ENCODE assay signal across 8 cellular contexts in genomic region chr5:172959824-172960799, GRCh38. TPM values are rescaled to one million over a fixed set of nuclear protein-coding genes. Genes with fewer than 3 reads are reported as not detected.
DNase-seq lines count a peak whose midpoint lies in the region; ATAC-seq, FAIRE-seq and TF ChIP-seq lines count a peak whose summit lies in the region.

No MANE protein-coding gene starts in this region.

- peak overlapping the region; percentile 88 for H2BK5ac ChIP-seq in IMR-90 (ENCODE audit: low read depth, low read length, poor library complexity, severe bottlenecking)

- H3K36me3 ChIP-seq in A673 (ENCODE audit: insufficient read depth, low read length, poor library complexity, severe bottlenecking), result no peaks in the 10 kb centered on the region
- H3K36me3 ChIP-seq in IMR-90 (ENCODE audit: control insufficient read depth, insufficient read depth, low read length), result peaks cover 5% of the 10 kb centered on the region
- H3K36me3 ChIP-seq in bronchial epithelial cell (ENCODE audit: control insufficient read depth, insufficient read depth, low read length), result peaks cover 5% of the 10 kb centered on the region
- H3K36me3 ChIP-seq in mucosa of descending colon (ENCODE audit: low read depth), result no peaks in the 10 kb centered on the region

- H3K27ac ChIP-seq in A673 (ENCODE audit: low read depth, low read length, poor library complexity, severe bottlenecking) (peak overlapping the region; percentile 66), IMR-90 (ENCODE audit: insufficient read depth, low read length) (peak overlapping the region; percentile 94)

- H4K5ac ChIP-seq in IMR-90 (ENCODE audit: low read depth, low read length), result peak overlapping the region; percentile 94

- H3K18ac ChIP-seq in IMR-90 (ENCODE audit: low read depth, low read length), result no peak overlapping the region

- 0% methylated on average over 7 of the region's 28 CpGs; no CpG with 5 or more reads in 1 of the 2 experiments for WGBS in IMR-90 (ENCODE audit: extremely low coverage in 2 of 2, insufficient read length in 1 of 2), 2 experiments

- 0 out of 3 replicates have a peak overlapping the region, but pooled peaks have one; percentile 48 for H2BK15ac ChIP-seq in IMR-90 (ENCODE audit: low read depth, low read length)

- H3K4ac ChIP-seq in IMR-90 (ENCODE audit: low read depth, low read length), result peak overlapping the region; percentile 94

- TF ChIP-seq CTCF in A673 (conservative IDR thresholded peaks at IDR 0.05; ENCODE audit: low read depth, low read length), result no peak
- TF ChIP-seq CTCF in IMR-90 (conservative IDR thresholded peaks at IDR 0.05; ENCODE audit: low read depth, low read length), result no peak
- no peak for TF ChIP-seq CTCF in bronchial epithelial cell (IDR thresholded peaks at IDR 0.05; ENCODE audit: insufficient read depth, low read length, severe bottlenecking)
- TF ChIP-seq CTCF in mucosa of descending colon (IDR thresholded peaks at IDR 0.05), result no peak

- peak overlapping the region; percentile 71 for H3K4me3 ChIP-seq in A673 (ENCODE audit: low read depth, low read length, poor library complexity, severe bottlenecking)
- H3K4me3 ChIP-seq in IMR-90 (ENCODE audit: insufficient read depth, low read depth, low read length), result peak overlapping the region; percentile 91
- H3K4me3 ChIP-seq in bronchial epithelial cell (ENCODE audit: low read depth, low read length), result peak overlapping the region; percentile 79
- peak overlapping the region; percentile 70 for H3K4me3 ChIP-seq in mucosa of descending colon

- no peak for TF ChIP-seq POLR2A in IMR-90 (IDR thresholded peaks at IDR 0.05; ENCODE audit: low read depth, low read length)

- FAIRE-seq in bronchial epithelial cell (lab: Jason Lieb, UNC), result no peak

- H4K20me1 ChIP-seq in IMR-90 (ENCODE audit: insufficient read depth, low read length), result no peaks in the 10 kb centered on the region

- H3K79me1 ChIP-seq in IMR-90 (ENCODE audit: low read depth in 1 of 2, low read length in 2 of 2), result peaks cover 32 to 52% of the 10 kb centered on the region in 2 experiments

- H2AFZ ChIP-seq in IMR-90 (replicated peaks; ENCODE audit: low read length, poor library complexity), result peak overlapping the region; percentile 97

- peak overlapping the region; percentile 96 for H2AK5ac ChIP-seq in IMR-90 (ENCODE audit: low read depth, low read length)

- H2BK20ac ChIP-seq in IMR-90 (ENCODE audit: low read depth, low read length), result 0 out of 2 replicates have a peak overlapping the region, but pooled peaks have one; percentile 39

- H3K9me1 ChIP-seq in IMR-90 (ENCODE audit: insufficient read depth, low read length), result peaks cover 10% of the 10 kb centered on the region; the same call in 1 of the 2 replicates

- ATAC-seq in IMR-90 (ENCODE audit: low read depth) (0 out of 2 replicates have a peak, but pooled peaks have one; percentile 1), mucosa of descending colon (no peak), HG03469 (IDR thresholded peaks at IDR 0.05; ENCODE audit: unreplicated experiment) (no peak)

- DNase-seq in A673 (ENCODE audit: low spot score) (no peak), IMR-90 (no peak), bronchial epithelial cell (ENCODE audit: low read depth) (no peak), mucosa of descending colon (no peak), anterior cingulate cortex (lab: John Stamatoyannopoulos, UW) (no peak), inferior parietal cortex (ENCODE audit: extremely low spot score) (no peak)
- no peak for DNase-seq in activated effector memory CD4-positive, alpha-beta T cell treated with anti-CD3 and anti-CD28 coated beads, Interleukin-2, amount 50 U/mL, for 16 hours

- H3K4me2 ChIP-seq in IMR-90 (ENCODE audit: low read depth, low read length), result peak overlapping the region; percentile 89

- peak overlapping the region; percentile 97 for H4K91ac ChIP-seq in IMR-90 (ENCODE audit: insufficient read depth, low read depth, low read length)

- dilution Hi-C loops in IMR-90 (cut with HindIII; ENCODE audit: low sequenced_read_pairs, unreplicated experiment), result no loop called here

- peak overlapping the region; percentile 95 for H3K14ac ChIP-seq in IMR-90 (replicated peaks; ENCODE audit: low read depth, low read length)

- POLR2A ChIA-PET in A673 (lab: Charles Lee; ENCODE audit: low non-redundant PET), result interaction anchor here (0.6 kb wide), 1 partner anchor 23 kb away, joined by 4 read pairs; the partner anchor contains the start of gene ATP6V0E1
- POLR2A ChIA-PET in IMR-90 (lab: Charles Lee; ENCODE audit: unreplicated experiment), result no interaction called here

- CTCF ChIA-PET in A673 (lab: Charles Lee), result interaction anchor here (0.6 to 0.8 kb wide), 2 partner anchors 12 to 21 kb away, joined by 3 to 4 read pairs; no protein-coding TSS in a partner anchor
- CTCF ChIA-PET in IMR-90 (lab: Yijun Ruan, JAX), result interaction anchor here (0.5 to 0.9 kb wide), 3 partner anchors 7 to 976 kb away, joined by 3 to 4 read pairs (median 3); no protein-coding TSS in a partner anchor

- in situ Hi-C loops in IMR-90 (cut with MboI; ENCODE audit: low sequenced_read_pairs), result loop anchor here (10.0 kb wide), 1 partner anchor 605 kb away; no protein-coding TSS in a partner anchor

- peak overlapping the region; percentile 42 for H2BK120ac ChIP-seq in IMR-90 (ENCODE audit: low read depth, low read length)

- peak overlapping the region; percentile 92 for H3K23ac ChIP-seq in IMR-90 (ENCODE audit: low read depth, low read length)

- BruUV-seq in A673 (replicated peaks; lab: Mats Ljungman, UMichigan) (TSS peak; percentile 51), IMR-90 (replicated peaks; lab: Mats Ljungman, UMichigan) (TSS peak; percentile 44)

- no peaks in the 10 kb centered on the region for H3K27me3 ChIP-seq in A673 (replicated peaks; ENCODE audit: insufficient read depth, low read depth, low read length, poor library complexity)
- H3K27me3 ChIP-seq in IMR-90 (ENCODE audit: control insufficient read depth, insufficient read depth, low read length), result no peaks in the 10 kb centered on the region
- no peaks in the 10 kb centered on the region for H3K27me3 ChIP-seq in bronchial epithelial cell (ENCODE audit: control insufficient read depth, insufficient read depth, low read length)

- intact Hi-C loops in A673 (cut with micrococcal nuclease; ENCODE audit: unreplicated experiment), result no loop called here
- intact Hi-C loops in IMR-90 (cut with micrococcal nuclease), result no loop called here
- intact Hi-C loops in mucosa of descending colon (cut with DNase I, micrococcal nuclease), result no loop called here

- H4K8ac ChIP-seq in IMR-90 (ENCODE audit: low read depth in 2 of 2, low read length in 2 of 2), result peak overlapping the region; percentile 98 to 100

- H3K9ac ChIP-seq in IMR-90 (ENCODE audit: low read depth, low read length), result peak overlapping the region; percentile 98

- H3K9me3 ChIP-seq in A673 (ENCODE audit: low read depth, low read length, poor library complexity, severe bottlenecking), result no peaks in the 10 kb centered on the region
- H3K9me3 ChIP-seq in IMR-90 (ENCODE audit: control insufficient read depth, insufficient read depth, low read length), result no peaks in the 10 kb centered on the region
- no peaks in the 10 kb centered on the region for H3K9me3 ChIP-seq in mucosa of descending colon

- peak overlapping the region; percentile 91; the same call in 1 of the 2 replicates for H3K56ac ChIP-seq in IMR-90 (ENCODE audit: extremely low read depth, insufficient read depth, low read length)

- peak overlapping the region; percentile 95 for H2AK9ac ChIP-seq in IMR-90 (replicated peaks; ENCODE audit: low read depth, low read length, poor library complexity)

- no peak for TF ChIP-seq RAD21 in IMR-90 (IDR thresholded peaks at IDR 0.05; ENCODE audit: low read length)

- H3K4me1 ChIP-seq in A673 (ENCODE audit: insufficient read depth, low read length, poor library complexity, severe bottlenecking), result peaks cover 7% of the 10 kb centered on the region
- peaks cover 8% of the 10 kb centered on the region for H3K4me1 ChIP-seq in IMR-90 (ENCODE audit: control insufficient read depth, insufficient read depth, low read length)
- peaks cover 5% of the 10 kb centered on the region for H3K4me1 ChIP-seq in mucosa of descending colon (ENCODE audit: low read depth)

TF ChIP-seq in IMR-90, 13 proteins besides CTCF, POLR2A, EP300 and RAD21 (continues in another document):
- TF ChIP-seq CHD1 (IDR thresholded peaks at IDR 0.05; ENCODE audit: low read depth, low read length) (peak; percentile 27; the same call in 1 of the 2 replicates), USF2 (IDR thresholded peaks at IDR 0.05; ENCODE audit: low read depth, low read length) (peak; percentile 53; the same call in 1 of the 2 replicates), MXI1 (IDR thresholded peaks at IDR 0.05; ENCODE audit: borderline replicate concordance, low read depth, low read length) (peak; percentile 56; the same call in 1 of the 2 replicates), ELK1 (IDR thresholded peaks at IDR 0.05; ENCODE audit: borderline replicate concordance, low read depth, low read length) (no peak)

RNA-seq across cellular contexts. Expression of gene RPL26L1, which starts 0.9 kb away (rescaled TPM):
- total RNA-seq in A673 (2021) (60.6 and 61.1 TPM in 2 replicates), IMR-90 (2012; rRNA removed) (109 and 118 TPM in 2 replicates), bronchial epithelial cell (44.8 and 52.9 TPM in 2 replicates), mucosa of descending colon (10 to 100 TPM; 16.1 to 26.5 (median 22.2) TPM)
- polyA plus RNA-seq in IMR-90 (2012; rRNA removed), result 134 and 140 TPM in 2 replicates
- polyA plus RNA-seq in IMR-90 (2012; cell fraction: cytosol; rRNA removed), result 54.4 and 111 TPM in 2 replicates
- polyA plus RNA-seq in IMR-90 (2012; cell fraction: nucleus; rRNA removed; ENCODE audit: low replicate concordance), result 60.2 and 86.2 TPM in 2 replicates

RNA-seq across cellular contexts. Expression of gene ATP6V0E1, which starts 23.5 kb away (rescaled TPM):
- 106 and 148 TPM in 2 replicates for total RNA-seq in A673 (2021)
- total RNA-seq in IMR-90 (2012; rRNA removed), result 277 and 299 TPM in 2 replicates
- 258 TPM in 2 replicates for polyA plus RNA-seq in IMR-90 (2012; rRNA removed)
- polyA plus RNA-seq in IMR-90 (2012; cell fraction: cytosol; rRNA removed), result 96.0 and 111 TPM in 2 replicates
- polyA plus RNA-seq in IMR-90 (2012; cell fraction: nucleus; rRNA removed; ENCODE audit: low replicate concordance), result 16.9 and 96.8 TPM in 2 replicates
- 189 and 254 TPM in 2 replicates for total RNA-seq in bronchial epithelial cell
- total RNA-seq in mucosa of descending colon, result 100 to 1,000 TPM; 174 to 194 (median 190) TPM
